In genomic region chr3:84600703-84601225, GRCh38 we compare ENCODE assay signal across 1 cellular context.
TF ChIP-seq lines count a peak whose summit lies in the region.

No MANE protein-coding gene starts in this region.

TF ChIP-seq in H1, 55 proteins besides CTCF, POLR2A, EP300 and RAD21 (continued from another document):
- no peak for TF ChIP-seq ATF2 (IDR thresholded peaks at IDR 0.05; ENCODE audit: low read length)
- TF ChIP-seq CBX8 (IDR thresholded peaks at IDR 0.05; ENCODE audit: borderline replicate concordance, low read depth, low read length): no peak
- no peak for TF ChIP-seq KDM5A (IDR thresholded peaks at IDR 0.05; ENCODE audit: low read length)
- no peak for TF ChIP-seq USF2 (IDR thresholded peaks at IDR 0.05; ENCODE audit: low read length)
- TF ChIP-seq YY1 (IDR thresholded peaks at IDR 0.05; ENCODE audit: low read depth, low read length): no peak
- no peak for TF ChIP-seq JUND (IDR thresholded peaks at IDR 0.05; ENCODE audit: low read length)
- no peak for TF ChIP-seq SAP30 (IDR thresholded peaks at IDR 0.05; ENCODE audit: insufficient read depth, insufficient replicate concordance, low read length)
- no peak for TF ChIP-seq CHD2 (IDR thresholded peaks at IDR 0.05; ENCODE audit: low read length)
- TF ChIP-seq MAX (IDR thresholded peaks at IDR 0.05): no peak
- no peak for TF ChIP-seq NRF1 (IDR thresholded peaks at IDR 0.05; ENCODE audit: low read depth, low read length)
- no peak for TF ChIP-seq SP2 (IDR thresholded peaks at IDR 0.05; ENCODE audit: low read length)
- TF ChIP-seq E2F6 (IDR thresholded peaks at IDR 0.05): no peak
- TF ChIP-seq HDAC2 (IDR thresholded peaks at IDR 0.05; ENCODE audit: borderline replicate concordance in 1 of 2, low read depth in 2 of 2, low read length in 2 of 2): no peak
- TF ChIP-seq BCL11A (IDR thresholded peaks at IDR 0.05; ENCODE audit: low read depth in 2 of 2, low read length in 2 of 2): no peak
- TF ChIP-seq JUN (IDR thresholded peaks at IDR 0.05; ENCODE audit: low read depth, low read length): no peak
- TF ChIP-seq SIX5 (IDR thresholded peaks at IDR 0.05; ENCODE audit: low read depth, low read length): no peak
- no peak for TF ChIP-seq TAF7 (optimal IDR thresholded peaks at IDR 0.05; ENCODE audit: borderline replicate concordance, low read depth, low read length)
- no peak for TF ChIP-seq NANOG (IDR thresholded peaks at IDR 0.05; ENCODE audit: insufficient read depth, low read depth, low read length, poor library complexity, severe bottlenecking)
- no peak for TF ChIP-seq GTF2F1 (IDR thresholded peaks at IDR 0.05; ENCODE audit: borderline replicate concordance, low read depth, low read length)
